Comparison of ENCODE assay signal across 1 cellular context in the genomic region with DNA sequence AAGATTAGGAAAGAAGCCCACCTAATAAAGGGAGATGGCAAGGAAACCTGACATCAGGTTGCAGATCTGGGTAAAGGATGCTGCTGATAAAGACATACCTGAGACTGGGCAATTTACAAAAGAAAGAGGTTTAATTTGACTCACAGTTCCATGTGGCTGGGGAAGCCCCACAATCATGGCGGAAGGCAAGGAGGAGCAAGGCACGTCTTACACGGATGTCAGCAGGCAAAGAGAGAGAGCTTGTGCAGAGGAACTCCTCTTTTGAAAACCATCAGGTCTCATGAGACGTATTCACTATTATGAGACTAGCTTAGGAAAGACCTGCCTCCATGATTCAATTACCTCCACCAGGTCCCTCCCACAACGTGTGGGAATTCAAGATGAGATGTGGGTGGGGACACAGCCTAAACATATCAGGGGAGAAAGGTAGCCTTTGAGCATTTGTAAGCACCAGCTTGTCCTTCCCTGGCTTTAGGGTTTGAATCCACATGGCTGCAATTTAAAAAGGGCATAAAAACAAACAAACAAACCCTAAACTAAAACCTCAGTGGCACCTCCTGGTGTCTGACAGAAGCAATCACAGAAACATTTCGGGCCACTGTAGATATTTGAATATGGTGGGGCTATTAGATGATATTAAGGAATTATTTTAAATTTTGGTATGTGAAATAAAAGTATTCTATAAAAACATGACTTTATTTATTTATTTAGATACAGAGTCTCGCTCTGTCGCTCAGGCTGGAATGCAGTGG.
A peak's percentile ranks its signal among the peaks of the same experiment; 100 is the strongest.
TF ChIP-seq lines count a peak whose summit lies in the region.

No MANE protein-coding gene starts in this region.

TF ChIP-seq in HepG2, 621 proteins besides CTCF, POLR2A, EP300 and RAD21:
- TF ChIP-seq ZNF431 (CRISPR knock-in tag; IDR thresholded peaks at IDR 0.05; ENCODE audit: borderline replicate concordance, low read depth) (peak; percentile 98), SATB2 (CRISPR knock-in tag; IDR thresholded peaks at IDR 0.05) (no peak), MEIS1 (CRISPR knock-in tag; IDR thresholded peaks at IDR 0.05; ENCODE audit: borderline replicate concordance) (no peak), ZMYM4 (CRISPR knock-in tag; IDR thresholded peaks at IDR 0.05) (no peak)
